In genomic region chr12:112843272-112843671, GRCh38 we compare ENCODE assay signal across 14 cellular contexts. TPM values are rescaled to one million over a fixed set of nuclear protein-coding genes. Genes with fewer than 3 reads are reported as not detected.
DNase-seq lines count a peak whose midpoint lies in the region; ATAC-seq lines count a peak whose summit lies in the region.
"Had no signal": no experiment of that assay in that cellular context is flagged by ENCODE, and none has a peak within 500 bp of the region (broad histone marks: within the 10 kb centered on the region; RNA-seq: fewer than 3 reads in every experiment).

No MANE protein-coding gene starts in this region.

- DNase-seq in DMS 273 (lab: John Stamatoyannopoulos, UW; ENCODE audit: unreplicated experiment) (peak; percentile 70), NCI-H1417 (lab: John Stamatoyannopoulos, UW) (peak in 2 of 3 experiments; percentile 66 to 84), SJSA1 (ENCODE audit: low read depth in 1 of 2, low spot score in 2 of 2) (peak; percentile 19 to 51), fibroblast of the conjunctiva (ENCODE audit: low read depth) (peak; percentile 8), middle frontal gyrus (ENCODE audit: extremely low spot score, low spot score) (no peak), activated T-cell treated with anti-CD3 and anti-CD28 coated beads for 4 hours (no peak)
- DNase-seq: activated T-cell treated with anti-CD3 and anti-CD28 coated beads, Interleukin-2, amount 50 U/mL, for 4 hours; erythroblast; H9; naive thymus-derived CD4-positive, alpha-beta T cell; psoas muscle; Right ventricle myocardium superior had no signal

- no peaks in the 10 kb centered on the region for H3K27me3 ChIP-seq in SJSA1 (replicated peaks)

- peaks cover 45% of the 10 kb centered on the region for H3K4me1 ChIP-seq in SJSA1 (replicated peaks)
- H3K4me1 ChIP-seq: psoas muscle had no signal

- H3K4me3 ChIP-seq in SJSA1 = no peak overlapping the region
- H3K4me3 ChIP-seq: psoas muscle had no signal

- no peak overlapping the region for H3K27ac ChIP-seq in SJSA1
- H3K27ac ChIP-seq: psoas muscle had no signal

- ATAC-seq in GM19467 (IDR thresholded peaks at IDR 0.05; ENCODE audit: unreplicated experiment) (no peak), HG02870 (IDR thresholded peaks at IDR 0.05; ENCODE audit: unreplicated experiment) (no peak)
- ATAC-seq: activated T-cell treated with anti-CD3 and anti-CD28 coated beads, Interleukin-2, amount 50 U/mL, for 4 hours; naive thymus-derived CD4-positive, alpha-beta T cell; psoas muscle had no signal

- no peaks in the 10 kb centered on the region for H3K9me3 ChIP-seq in SJSA1 (replicated peaks)
- H3K9me3 ChIP-seq: psoas muscle had no signal

- no peaks in the 10 kb centered on the region for H3K36me3 ChIP-seq in SJSA1

RNA-seq across cellular contexts. Expression of gene RPH3A, which starts 51.7 kb away (rescaled TPM):
- 0.79 TPM in 1 of 2 replicates, not detected in the other for total RNA-seq in SJSA1 (2014; rRNA removed; shearing (Covaris generic))
- total RNA-seq: activated T-cell treated with anti-CD3 and anti-CD28 coated beads, Interleukin-2, amount 50 U/mL, for 4 hours; H9; Right ventricle myocardium superior had no signal

Comparison
In these comparisons a context has a peak if more than half of its experiments do, and no peak if none do; other contexts are left out.
1. DNase-seq: peak in DMS 273 (single experiment), NCI-H1417 (2 of 3), SJSA1 (2 of 2) and fibroblast of the conjunctiva (single experiment); none in middle frontal gyrus (single experiment) and activated T-cell treated with anti-CD3 and anti-CD28 coated beads for 4 hours (single experiment).